14 cellular contexts compared by ENCODE assay signal in genomic region chr7:72335561-72336381, GRCh38.
DNase-seq lines count a peak whose midpoint lies in the region; ATAC-seq and TF ChIP-seq lines count a peak whose summit lies in the region.
"Had no signal": no experiment of that assay in that cellular context is flagged by ENCODE, and none has a peak within 500 bp of the region (broad histone marks: within the 10 kb centered on the region; RNA-seq: fewer than 3 reads in every experiment).

No MANE protein-coding gene starts in this region.

- no peaks in the 10 kb centered on the region for H3K9me2 ChIP-seq in SK-N-SH

- DNase-seq in SK-N-SH (peak; percentile 21), caudate nucleus (lab: John Stamatoyannopoulos, UW) (peak in 45 of 61 donors; percentile 11 to 69 (median 46)), inferior parietal cortex (ENCODE audit: extremely low spot score) (peak; percentile 14), suprapubic skin (ENCODE audit: low spot score in 2 of 2) (no peak), RWPE1 (ENCODE audit: low spot score) (no peak), Kasumi-1 (lab: John Stamatoyannopoulos, UW) (no peak)
- DNase-seq: activated CD4-positive, alpha-beta T cell treated with anti-CD3 and anti-CD28 coated beads, Interleukin-2, amount 10 ng/mL, durations not matched to agents 7 days and 5 days; CD4-positive, alpha-beta memory T cell; GM23248; naive B cell; NCI-H2029 had no signal

- H3K27me3 ChIP-seq in SK-N-SH (ENCODE audit: insufficient read depth) = peaks cover 36% of the 10 kb centered on the region
- peaks cover 37% of the 10 kb centered on the region for H3K27me3 ChIP-seq in suprapubic skin

- H3K9ac ChIP-seq in SK-N-SH = no peak overlapping the region
- H3K9ac ChIP-seq: GM23248 had no signal

- TF ChIP-seq CTCF in SK-N-SH (IDR thresholded peaks at IDR 0.05) = no peak
- TF ChIP-seq CTCF in suprapubic skin (IDR thresholded peaks at IDR 0.05) = no peak
- no peak for TF ChIP-seq CTCF in RWPE1 (conservative IDR thresholded peaks at IDR 0.05; ENCODE audit: low read depth)

- H3K9me3 ChIP-seq in SK-N-SH = no peaks in the 10 kb centered on the region
- H3K9me3 ChIP-seq in suprapubic skin = no peaks in the 10 kb centered on the region

- CTCF ChIA-PET in SK-N-SH (lab: Yijun Ruan, JAX) (interaction anchor here (0.6 to 1.0 kb wide), 2 partner anchors 15 to 75 kb away, joined by 3 read pairs; no protein-coding TSS in a partner anchor), RWPE1 (lab: Yijun Ruan, JAX) (interaction anchor here (0.8 kb wide), 1 partner anchor 44 kb away, joined by 3 read pairs; no protein-coding TSS in a partner anchor)

- H3K4me1 ChIP-seq in SK-N-SH (ENCODE audit: control insufficient read depth in 1 of 2, insufficient read depth in 2 of 2, low read depth in 1 of 2, low read length in 1 of 2) (no peaks in the 10 kb centered on the region), suprapubic skin (peaks cover 15% of the 10 kb centered on the region)

- H2AFZ ChIP-seq in SK-N-SH (ENCODE audit: low read depth) = no peak overlapping the region
- H2AFZ ChIP-seq: GM23248 had no signal

- no peak for TF ChIP-seq EP300 in SK-N-SH (IDR thresholded peaks at IDR 0.05; ENCODE audit: borderline replicate concordance in 1 of 2, low read depth in 1 of 2, low read length in 1 of 2)
- TF ChIP-seq EP300 in suprapubic skin (IDR thresholded peaks at IDR 0.05) = no peak

- no peaks in the 10 kb centered on the region for H3F3A ChIP-seq in SK-N-SH (replicated peaks; ENCODE audit: insufficient read depth)

- H3K79me2 ChIP-seq in SK-N-SH (ENCODE audit: insufficient read depth) = no peaks in the 10 kb centered on the region

- H3K27ac ChIP-seq in SK-N-SH (ENCODE audit: low read depth in 2 of 2, low read length in 1 of 2) (no peak overlapping the region), caudate nucleus (ENCODE audit: low read depth, low read length) (peak overlapping the region; percentile 6), suprapubic skin (no peak overlapping the region), RWPE1 (no peak overlapping the region)
- H3K27ac ChIP-seq: GM23248, skin epidermis had no signal

- POLR2A ChIA-PET in SK-N-SH (lab: Yijun Ruan, JAX) = no interaction called here
- POLR2A ChIA-PET in RWPE1 (lab: Yijun Ruan, JAX; ENCODE audit: low non-redundant PET) = no interaction called here

- H3K4me3 ChIP-seq in SK-N-SH (ENCODE audit: low read depth in 2 of 2, low read length in 1 of 2) = no peak overlapping the region
- peak overlapping the region; percentile 51 for H3K4me3 ChIP-seq in suprapubic skin
- H3K4me3 ChIP-seq: GM23248 had no signal

- WGBS in SK-N-SH (ENCODE audit: low lambda C conversion rate) = 9% methylated on average over 46 of the region's 62 CpGs
- 5% methylated on average over 20 of the region's 62 CpGs for WGBS in suprapubic skin

- TF ChIP-seq RAD21 in SK-N-SH (IDR thresholded peaks at IDR 0.05; ENCODE audit: low read length) = no peak

- H3K36me3 ChIP-seq in SK-N-SH (replicated peaks in 1 of 2; ENCODE audit: control insufficient read depth in 1 of 2, insufficient read depth in 2 of 2, low read length in 1 of 2) (no peaks in the 10 kb centered on the region), suprapubic skin (no peaks in the 10 kb centered on the region)

- ATAC-seq in SK-N-SH treated with all-trans-retinoic acid at 6 μM for 48 hours (no peak; the same call in 2 of the 3 replicates), HG02763 (IDR thresholded peaks at IDR 0.05; ENCODE audit: unreplicated experiment) (no peak)

- no peak for TF ChIP-seq POLR2A in suprapubic skin (IDR thresholded peaks at IDR 0.05)

- H3K4me2 ChIP-seq in SK-N-SH = no peak overlapping the region

- no peaks in the 10 kb centered on the region for H4K20me1 ChIP-seq in SK-N-SH (ENCODE audit: insufficient read depth)

TF ChIP-seq in SK-N-SH, 30 proteins besides CTCF, POLR2A, EP300 and RAD21:
- TF ChIP-seq POLR2AphosphoS5 (IDR thresholded peaks at IDR 0.05; ENCODE audit: low read depth, low read length) = no peak
- TF ChIP-seq ELF1 (IDR thresholded peaks at IDR 0.05) = no peak
- TF ChIP-seq, protein P1, sequence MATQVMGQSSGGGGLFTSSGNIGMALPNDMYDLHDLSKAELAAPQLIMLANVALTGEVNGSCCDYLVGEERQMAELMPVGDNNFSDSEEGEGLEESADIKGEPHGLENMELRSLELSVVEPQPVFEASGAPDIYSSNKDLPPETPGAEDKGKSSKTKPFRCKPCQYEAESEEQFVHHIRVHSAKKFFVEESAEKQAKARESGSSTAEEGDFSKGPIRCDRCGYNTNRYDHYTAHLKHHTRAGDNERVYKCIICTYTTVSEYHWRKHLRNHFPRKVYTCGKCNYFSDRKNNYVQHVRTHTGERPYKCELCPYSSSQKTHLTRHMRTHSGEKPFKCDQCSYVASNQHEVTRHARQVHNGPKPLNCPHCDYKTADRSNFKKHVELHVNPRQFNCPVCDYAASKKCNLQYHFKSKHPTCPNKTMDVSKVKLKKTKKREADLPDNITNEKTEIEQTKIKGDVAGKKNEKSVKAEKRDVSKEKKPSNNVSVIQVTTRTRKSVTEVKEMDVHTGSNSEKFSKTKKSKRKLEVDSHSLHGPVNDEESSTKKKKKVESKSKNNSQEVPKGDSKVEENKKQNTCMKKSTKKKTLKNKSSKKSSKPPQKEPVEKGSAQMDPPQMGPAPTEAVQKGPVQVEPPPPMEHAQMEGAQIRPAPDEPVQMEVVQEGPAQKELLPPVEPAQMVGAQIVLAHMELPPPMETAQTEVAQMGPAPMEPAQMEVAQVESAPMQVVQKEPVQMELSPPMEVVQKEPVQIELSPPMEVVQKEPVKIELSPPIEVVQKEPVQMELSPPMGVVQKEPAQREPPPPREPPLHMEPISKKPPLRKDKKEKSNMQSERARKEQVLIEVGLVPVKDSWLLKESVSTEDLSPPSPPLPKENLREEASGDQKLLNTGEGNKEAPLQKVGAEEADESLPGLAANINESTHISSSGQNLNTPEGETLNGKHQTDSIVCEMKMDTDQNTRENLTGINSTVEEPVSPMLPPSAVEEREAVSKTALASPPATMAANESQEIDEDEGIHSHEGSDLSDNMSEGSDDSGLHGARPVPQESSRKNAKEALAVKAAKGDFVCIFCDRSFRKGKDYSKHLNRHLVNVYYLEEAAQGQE (IDR thresholded peaks at IDR 0.05; ENCODE audit: low read depth, low read length) = no peak
- no peak for TF ChIP-seq TCF12 (IDR thresholded peaks at IDR 0.05)
- TF ChIP-seq FOXJ3 (CRISPR knock-in tag; IDR thresholded peaks at IDR 0.05) = no peak

TF ChIP-seq in SK-N-SH treated with all-trans-retinoic acid at 6 μM for 48 hours, 23 proteins besides CTCF, POLR2A, EP300 and RAD21 (continues in another document):
- no peak for TF ChIP-seq TSHZ2 (CRISPR knock-in tag; IDR thresholded peaks at IDR 0.05)
- no peak for TF ChIP-seq ZFP3 (CRISPR knock-in tag; IDR thresholded peaks at IDR 0.05)
- no peak for TF ChIP-seq CREB5 (CRISPR knock-in tag; IDR thresholded peaks at IDR 0.05; ENCODE audit: low read depth)
- TF ChIP-seq ZNF565 (CRISPR knock-in tag; conservative IDR thresholded peaks at IDR 0.05; ENCODE audit: low read depth) = no peak
- no peak for TF ChIP-seq OSR1 (CRISPR knock-in tag; IDR thresholded peaks at IDR 0.05)
- TF ChIP-seq PPARA (CRISPR knock-in tag; IDR thresholded peaks at IDR 0.05; ENCODE audit: borderline replicate concordance) = no peak
- TF ChIP-seq TOX (CRISPR knock-in tag; IDR thresholded peaks at IDR 0.05; ENCODE audit: borderline replicate concordance) = no peak
- TF ChIP-seq ZNF8 (CRISPR knock-in tag; IDR thresholded peaks at IDR 0.05) = no peak

Comparison
In these comparisons a context has a peak if more than half of its experiments do, and no peak if none do; other contexts are left out.
1. DNase-seq: peak in SK-N-SH (single experiment), caudate nucleus (45 of 61) and inferior parietal cortex (single experiment); none in suprapubic skin (0 of 2), RWPE1 (single experiment) and Kasumi-1 (0 of 2).